ENCODE assay signal across 22 cellular contexts in genomic region chr12:4151362-4152121, GRCh38.
DNase-seq lines count a peak whose midpoint lies in the region; ATAC-seq and TF ChIP-seq lines count a peak whose summit lies in the region.
"Had no signal": no experiment of that assay in that cellular context is flagged by ENCODE, and none has a peak within 500 bp of the region (broad histone marks: within the 10 kb centered on the region; RNA-seq: fewer than 3 reads in every experiment).

No MANE protein-coding gene starts in this region.

- H3K9ac ChIP-seq in SK-N-SH = no peak overlapping the region
- H3K9ac ChIP-seq: neural progenitor cell had no signal

- H3K36me3 Mint-ChIP-seq in activated naive CD4-positive, alpha-beta T cell treated with anti-CD3 and anti-CD28 coated beads, Interleukin-2, amount 10 ng/mL, durations not matched to agents 7 days and 5 days = peaks cover 18% of the 10 kb centered on the region
- peaks cover 3% of the 10 kb centered on the region for H3K36me3 Mint-ChIP-seq in T-cell
- H3K36me3 Mint-ChIP-seq in central memory CD8-positive, alpha-beta T cell (ENCODE audit: insufficient read depth) = no peaks in the 10 kb centered on the region

- H3K4me2 ChIP-seq in osteoblast (ENCODE audit: insufficient read depth, low read length) = no peak overlapping the region
- no peak overlapping the region for H3K4me2 ChIP-seq in SK-N-SH
- H3K4me2 ChIP-seq: GM23338, neural progenitor cell had no signal

- CTCF ChIA-PET in activated naive CD4-positive, alpha-beta T cell treated with anti-CD3 and anti-CD28 coated beads, Interleukin-2, amount 10 ng/mL, durations not matched to agents 7 days and 5 days (lab: Charles Lee) = interaction anchor here (0.7 to 2.3 kb wide), 6 partner anchors 8 to 348 kb away, joined by 3 to 6 read pairs (median 4); no protein-coding TSS in a partner anchor
- CTCF ChIA-PET in T-cell (lab: Charles Lee) (interaction anchor here in 1 of 2 donors (1.1 to 1.5 kb wide), 2 partner anchors 125 to 265 kb away, joined by 3 to 9 read pairs; no protein-coding TSS in a partner anchor), GM10248 (lab: Yijun Ruan, JAX) (interaction anchor here (1.3 to 1.6 kb wide), 2 partner anchors 44 to 125 kb away, joined by 5 to 6 read pairs; no protein-coding TSS in a partner anchor), SK-N-SH (lab: Yijun Ruan, JAX) (no interaction called here)

- H3K9me2 ChIP-seq in SK-N-SH = no peaks in the 10 kb centered on the region

- H3K9me3 ChIP-seq in osteoblast (ENCODE audit: low read depth, low read length) (no peaks in the 10 kb centered on the region), SK-N-SH (no peaks in the 10 kb centered on the region)
- H3K9me3 ChIP-seq: breast epithelium, gastrocnemius medialis, upper lobe of left lung had no signal

- H3K4me1 Mint-ChIP-seq in activated naive CD4-positive, alpha-beta T cell treated with anti-CD3 and anti-CD28 coated beads, Interleukin-2, amount 10 ng/mL, durations not matched to agents 7 days and 5 days = peaks cover 94% of the 10 kb centered on the region
- peaks cover 57 to 84% (median 64%) of the 10 kb centered on the region in 3 donors for H3K4me1 Mint-ChIP-seq in T-cell
- H3K4me1 Mint-ChIP-seq in central memory CD8-positive, alpha-beta T cell = peaks cover 63% of the 10 kb centered on the region
- H3K4me1 Mint-ChIP-seq in stimulated activated naive CD8-positive, alpha-beta T cell treated with anti-CD3 and anti-CD28 coated beads, Interleukin-15, amount 100 ng/mL, for 72 hours = peaks cover 95% of the 10 kb centered on the region
- H3K4me1 Mint-ChIP-seq: neural progenitor cell had no signal

- TF ChIP-seq EP300 in SK-N-SH (IDR thresholded peaks at IDR 0.05; ENCODE audit: borderline replicate concordance in 1 of 2, low read depth in 1 of 2, low read length in 1 of 2) = no peak

- no peak for TF ChIP-seq RAD21 in SK-N-SH (IDR thresholded peaks at IDR 0.05; ENCODE audit: low read length)

- H3K27me3 ChIP-seq in osteoblast (ENCODE audit: insufficient read depth, low read length) (no peaks in the 10 kb centered on the region), SK-N-SH (ENCODE audit: insufficient read depth) (peaks cover 33% of the 10 kb centered on the region; the same call in 1 of the 2 replicates)
- H3K27me3 ChIP-seq: breast epithelium, neural progenitor cell, upper lobe of left lung had no signal

- peak overlapping the region; percentile 96 for H3K27ac Mint-ChIP-seq in activated naive CD4-positive, alpha-beta T cell treated with anti-CD3 and anti-CD28 coated beads, Interleukin-2, amount 10 ng/mL, durations not matched to agents 7 days and 5 days
- H3K27ac Mint-ChIP-seq in T-cell = peak overlapping the region; percentile 88 to 92
- H3K27ac Mint-ChIP-seq in central memory CD8-positive, alpha-beta T cell (ENCODE audit: low read depth) = peak overlapping the region; percentile 83
- H3K27ac Mint-ChIP-seq in stimulated activated naive CD8-positive, alpha-beta T cell treated with anti-CD3 and anti-CD28 coated beads, Interleukin-15, amount 100 ng/mL, for 72 hours = peak overlapping the region; percentile 50 to 77
- H3K27ac Mint-ChIP-seq: CD4-positive, alpha-beta T cell; GM23338; mesothelial cell of epicardium; neural progenitor cell had no signal

- peaks cover 17% of the 10 kb centered on the region for H3K9me3 Mint-ChIP-seq in activated naive CD4-positive, alpha-beta T cell treated with anti-CD3 and anti-CD28 coated beads, Interleukin-2, amount 10 ng/mL, durations not matched to agents 7 days and 5 days
- peaks cover 0 to 4% (median 4%) of the 10 kb centered on the region in 3 donors for H3K9me3 Mint-ChIP-seq in T-cell
- H3K9me3 Mint-ChIP-seq in central memory CD8-positive, alpha-beta T cell = no peaks in the 10 kb centered on the region
- peaks cover 0 to 8% of the 10 kb centered on the region in 2 donors for H3K9me3 Mint-ChIP-seq in stimulated activated naive CD8-positive, alpha-beta T cell treated with anti-CD3 and anti-CD28 coated beads, Interleukin-15, amount 100 ng/mL, for 72 hours
- H3K9me3 Mint-ChIP-seq: CD4-positive, alpha-beta T cell had no signal

- H3K4me3 Mint-ChIP-seq in activated naive CD4-positive, alpha-beta T cell treated with anti-CD3 and anti-CD28 coated beads, Interleukin-2, amount 10 ng/mL, durations not matched to agents 7 days and 5 days = no peak overlapping the region
- H3K4me3 Mint-ChIP-seq in T-cell = no peak overlapping the region
- no peak overlapping the region for H3K4me3 Mint-ChIP-seq in central memory CD8-positive, alpha-beta T cell
- peak overlapping the region in 1 of 2 donors; percentile 24 for H3K4me3 Mint-ChIP-seq in stimulated activated naive CD8-positive, alpha-beta T cell treated with anti-CD3 and anti-CD28 coated beads, Interleukin-15, amount 100 ng/mL, for 72 hours
- H3K4me3 Mint-ChIP-seq: CD4-positive, alpha-beta T cell; GM23338; mesothelial cell of epicardium; neural progenitor cell had no signal

- H3K4me3 ChIP-seq in osteoblast (ENCODE audit: insufficient read depth, low read length) (no peak overlapping the region), SK-N-SH (ENCODE audit: low read depth in 2 of 2, low read length in 1 of 2) (no peak overlapping the region)
- H3K4me3 ChIP-seq: breast epithelium, gastrocnemius medialis, GM23338, neural progenitor cell, upper lobe of left lung had no signal

- H3K4me1 ChIP-seq in osteoblast (ENCODE audit: insufficient read depth, low read length) = no peaks in the 10 kb centered on the region
- no peaks in the 10 kb centered on the region for H3K4me1 ChIP-seq in SK-N-SH (ENCODE audit: control insufficient read depth in 1 of 2, insufficient read depth in 2 of 2, low read depth in 1 of 2, low read length in 1 of 2)
- H3K4me1 ChIP-seq: breast epithelium, gastrocnemius medialis, neural progenitor cell had no signal

- H4K20me1 ChIP-seq in osteoblast (ENCODE audit: insufficient read depth, low read length) (no peaks in the 10 kb centered on the region), SK-N-SH (ENCODE audit: insufficient read depth) (no peaks in the 10 kb centered on the region)

- no peaks in the 10 kb centered on the region for H3K36me3 ChIP-seq in osteoblast (ENCODE audit: insufficient read depth, low read length)
- H3K36me3 ChIP-seq in SK-N-SH (replicated peaks in 1 of 2; ENCODE audit: control insufficient read depth in 1 of 2, insufficient read depth in 2 of 2, low read length in 1 of 2) = no peaks in the 10 kb centered on the region
- H3K36me3 ChIP-seq: breast epithelium, gastrocnemius medialis, neural progenitor cell, upper lobe of left lung, WERI-Rb-1 had no signal

- ATAC-seq in T-cell (replicated peaks in 1 of 4) = no peak
- ATAC-seq in central memory CD8-positive, alpha-beta T cell (replicated peaks; ENCODE audit: extremely low read depth, poor library complexity, severe bottlenecking) = no peak
- ATAC-seq in stimulated activated naive CD8-positive, alpha-beta T cell treated with anti-CD3 and anti-CD28 coated beads, Interleukin-15, amount 100 ng/mL, for 72 hours = no peak
- ATAC-seq: gastrocnemius medialis, GM23338 had no signal

- H3K27me3 Mint-ChIP-seq in activated naive CD4-positive, alpha-beta T cell treated with anti-CD3 and anti-CD28 coated beads, Interleukin-2, amount 10 ng/mL, durations not matched to agents 7 days and 5 days = no peaks in the 10 kb centered on the region
- no peaks in the 10 kb centered on the region for H3K27me3 Mint-ChIP-seq in T-cell
- no peaks in the 10 kb centered on the region for H3K27me3 Mint-ChIP-seq in central memory CD8-positive, alpha-beta T cell
- H3K27me3 Mint-ChIP-seq in stimulated activated naive CD8-positive, alpha-beta T cell treated with anti-CD3 and anti-CD28 coated beads, Interleukin-15, amount 100 ng/mL, for 72 hours = no peaks in the 10 kb centered on the region
- H3K27me3 Mint-ChIP-seq: CD4-positive, alpha-beta T cell had no signal

- H3K79me2 ChIP-seq in osteoblast (ENCODE audit: insufficient read depth, low read length) = no peaks in the 10 kb centered on the region
- no peaks in the 10 kb centered on the region for H3K79me2 ChIP-seq in SK-N-SH (ENCODE audit: insufficient read depth)

- TF ChIP-seq CTCF in osteoblast (IDR thresholded peaks at IDR 0.05; ENCODE audit: extremely low read depth, low read depth, low read length) (no peak), GM10248 (IDR thresholded peaks at IDR 0.05; ENCODE audit: control extremely low read depth, extremely low read depth, low read depth, missing control alignments) (no peak), SK-N-SH (IDR thresholded peaks at IDR 0.05) (no peak)

- H2AFZ ChIP-seq in osteoblast (ENCODE audit: low read length) = no peak overlapping the region
- no peak overlapping the region for H2AFZ ChIP-seq in SK-N-SH (ENCODE audit: low read depth)
- H2AFZ ChIP-seq: neural progenitor cell had no signal

- POLR2A ChIA-PET in T-cell (lab: Charles Lee) (interaction anchor here in 1 of 2 donors (0.6 kb wide), 1 partner anchor 118 kb away, joined by 6 read pairs; no protein-coding TSS in a partner anchor), GM10248 (lab: Yijun Ruan, JAX) (interaction anchor here (0.6 kb wide), 1 partner anchor 165 kb away, joined by 4 read pairs; no protein-coding TSS in a partner anchor), SK-N-SH (lab: Yijun Ruan, JAX) (no interaction called here)

- no peak for DNase-seq in activated naive CD4-positive, alpha-beta T cell treated with anti-CD3 and anti-CD28 coated beads, Interleukin-2, amount 10 ng/mL, durations not matched to agents 7 days and 5 days
- no peak for DNase-seq in activated naive CD4-positive, alpha-beta T cell treated with anti-CD3 and anti-CD28 coated beads, Interleukin-2, amount 50 U/mL, for 16 hours
- DNase-seq in T-cell = no peak
- no peak for DNase-seq in central memory CD8-positive, alpha-beta T cell (ENCODE audit: low spot score in 2 of 2)
- no peak for DNase-seq in stimulated activated naive CD8-positive, alpha-beta T cell treated with anti-CD3 and anti-CD28 coated beads, Interleukin-15, amount 100 ng/mL, for 72 hours
- no peak for DNase-seq in osteoblast (ENCODE audit: insufficient read length, low spot score, missing footprints)
- no peak for DNase-seq in GM10248 (ENCODE audit: extremely low spot score)
- DNase-seq in SK-N-SH = no peak
- DNase-seq: CD4-positive, alpha-beta T cell; DMS79 treated with DMSO at 0.1 percent for 48 hours; erythroblast; gastrocnemius medialis; NCI-H187 treated with DMSO at 0.1 percent for 48 hours; NCI-H345; stimulated activated naive CD4-positive, alpha-beta T cell; SW 1271; upper lobe of left lung; WERI-Rb-1 had no signal

- no peaks in the 10 kb centered on the region for H3F3A ChIP-seq in SK-N-SH (replicated peaks; ENCODE audit: insufficient read depth)

- H3K27ac ChIP-seq in osteoblast (ENCODE audit: low read depth, low read length) (no peak overlapping the region), SK-N-SH (ENCODE audit: low read depth in 2 of 2, low read length in 1 of 2) (no peak overlapping the region)
- H3K27ac ChIP-seq: breast epithelium, gastrocnemius medialis, neural progenitor cell, upper lobe of left lung, WERI-Rb-1 had no signal

- WGBS in SK-N-SH (ENCODE audit: low lambda C conversion rate) = 2% methylated on average over 4 of the region's 4 CpGs
